Comparison of ENCODE assay signal across 1 cellular context in the genomic region with DNA sequence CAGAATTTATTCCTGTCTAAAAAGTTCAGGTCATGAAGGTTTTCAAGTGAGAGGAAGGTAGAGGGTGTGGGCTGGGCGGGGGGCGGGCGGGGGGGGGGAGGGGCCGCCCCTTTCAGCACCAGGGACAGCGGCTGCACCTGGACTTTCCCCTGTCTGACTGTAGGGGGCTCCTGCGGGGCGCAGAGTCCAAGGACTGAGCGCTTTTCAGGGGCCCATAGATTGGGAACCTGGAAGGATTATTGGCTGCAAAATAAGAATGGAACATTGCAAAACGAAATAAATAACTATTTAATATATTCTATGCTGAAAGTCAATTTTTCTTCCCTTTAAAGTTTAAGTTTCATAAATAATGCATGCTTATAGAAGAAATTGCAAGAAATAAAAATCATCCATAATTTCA.
TF ChIP-seq lines count a peak whose summit lies in the region.

No MANE protein-coding gene starts in this region.

TF ChIP-seq in SK-N-SH treated with all-trans-retinoic acid at 6 μM for 48 hours, 23 proteins besides CTCF, POLR2A, EP300 and RAD21 (continued from another document):
- TF ChIP-seq TOX (CRISPR knock-in tag; IDR thresholded peaks at IDR 0.05; ENCODE audit: borderline replicate concordance) (no peak), OSR1 (CRISPR knock-in tag; IDR thresholded peaks at IDR 0.05) (no peak), ZNF70 (CRISPR knock-in tag; IDR thresholded peaks at IDR 0.05) (no peak)
